ENCODE assay signal across 1 cellular context in the genomic region with DNA sequence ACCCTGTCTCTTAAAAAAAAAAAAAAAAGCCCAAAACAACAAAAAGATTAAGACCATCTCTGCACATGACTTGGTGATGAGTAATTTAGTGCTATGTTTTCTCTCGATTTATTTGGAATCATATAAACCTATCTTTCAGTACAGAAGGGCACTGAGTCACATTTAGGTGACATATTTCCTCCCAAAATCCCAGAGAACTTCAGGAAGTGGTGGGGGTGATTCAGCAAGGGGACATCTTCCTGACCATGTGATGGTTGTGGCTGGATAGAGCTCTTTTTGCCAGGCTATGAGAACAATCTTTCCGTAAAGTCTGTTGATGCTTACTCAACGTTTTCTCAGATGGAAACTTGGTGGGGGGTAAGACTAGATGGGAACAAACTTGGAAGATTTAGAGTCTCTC.
TF ChIP-seq lines count a peak whose summit lies in the region.

No MANE protein-coding gene starts in this region.

TF ChIP-seq in GM23338, 12 proteins besides CTCF, POLR2A, EP300 and RAD21 (continued from another document):
- TF ChIP-seq, protein P1, sequence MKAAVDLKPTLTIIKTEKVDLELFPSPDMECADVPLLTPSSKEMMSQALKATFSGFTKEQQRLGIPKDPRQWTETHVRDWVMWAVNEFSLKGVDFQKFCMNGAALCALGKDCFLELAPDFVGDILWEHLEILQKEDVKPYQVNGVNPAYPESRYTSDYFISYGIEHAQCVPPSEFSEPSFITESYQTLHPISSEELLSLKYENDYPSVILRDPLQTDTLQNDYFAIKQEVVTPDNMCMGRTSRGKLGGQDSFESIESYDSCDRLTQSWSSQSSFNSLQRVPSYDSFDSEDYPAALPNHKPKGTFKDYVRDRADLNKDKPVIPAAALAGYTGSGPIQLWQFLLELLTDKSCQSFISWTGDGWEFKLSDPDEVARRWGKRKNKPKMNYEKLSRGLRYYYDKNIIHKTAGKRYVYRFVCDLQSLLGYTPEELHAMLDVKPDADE (IDR thresholded peaks at IDR 0.05), result no peak
- TF ChIP-seq, protein P2, sequence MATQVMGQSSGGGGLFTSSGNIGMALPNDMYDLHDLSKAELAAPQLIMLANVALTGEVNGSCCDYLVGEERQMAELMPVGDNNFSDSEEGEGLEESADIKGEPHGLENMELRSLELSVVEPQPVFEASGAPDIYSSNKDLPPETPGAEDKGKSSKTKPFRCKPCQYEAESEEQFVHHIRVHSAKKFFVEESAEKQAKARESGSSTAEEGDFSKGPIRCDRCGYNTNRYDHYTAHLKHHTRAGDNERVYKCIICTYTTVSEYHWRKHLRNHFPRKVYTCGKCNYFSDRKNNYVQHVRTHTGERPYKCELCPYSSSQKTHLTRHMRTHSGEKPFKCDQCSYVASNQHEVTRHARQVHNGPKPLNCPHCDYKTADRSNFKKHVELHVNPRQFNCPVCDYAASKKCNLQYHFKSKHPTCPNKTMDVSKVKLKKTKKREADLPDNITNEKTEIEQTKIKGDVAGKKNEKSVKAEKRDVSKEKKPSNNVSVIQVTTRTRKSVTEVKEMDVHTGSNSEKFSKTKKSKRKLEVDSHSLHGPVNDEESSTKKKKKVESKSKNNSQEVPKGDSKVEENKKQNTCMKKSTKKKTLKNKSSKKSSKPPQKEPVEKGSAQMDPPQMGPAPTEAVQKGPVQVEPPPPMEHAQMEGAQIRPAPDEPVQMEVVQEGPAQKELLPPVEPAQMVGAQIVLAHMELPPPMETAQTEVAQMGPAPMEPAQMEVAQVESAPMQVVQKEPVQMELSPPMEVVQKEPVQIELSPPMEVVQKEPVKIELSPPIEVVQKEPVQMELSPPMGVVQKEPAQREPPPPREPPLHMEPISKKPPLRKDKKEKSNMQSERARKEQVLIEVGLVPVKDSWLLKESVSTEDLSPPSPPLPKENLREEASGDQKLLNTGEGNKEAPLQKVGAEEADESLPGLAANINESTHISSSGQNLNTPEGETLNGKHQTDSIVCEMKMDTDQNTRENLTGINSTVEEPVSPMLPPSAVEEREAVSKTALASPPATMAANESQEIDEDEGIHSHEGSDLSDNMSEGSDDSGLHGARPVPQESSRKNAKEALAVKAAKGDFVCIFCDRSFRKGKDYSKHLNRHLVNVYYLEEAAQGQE (IDR thresholded peaks at IDR 0.05; ENCODE audit: unreplicated experiment), result no peak
- TF ChIP-seq ZNF331 (CRISPR knock-in tag; IDR thresholded peaks at IDR 0.05; ENCODE audit: low read depth), result no peak
- no peak for TF ChIP-seq EZH2 (IDR thresholded peaks at IDR 0.05; ENCODE audit: low read depth, unreplicated experiment)
- TF ChIP-seq CREB1 (CRISPR knock-in tag; IDR thresholded peaks at IDR 0.05; ENCODE audit: low read depth), result no peak
TF ChIP-seq in GM23338: peak in this region for 0.
